18 cellular contexts compared by ENCODE assay signal in genomic region chr6:134750669-134751068, GRCh38.
A peak's percentile ranks its signal among the peaks of the same experiment; 100 is the strongest.
DNase-seq lines count a peak whose midpoint lies in the region; ATAC-seq and TF ChIP-seq lines count a peak whose summit lies in the region.
"Had no signal": no experiment of that assay in that cellular context is flagged by ENCODE, and none has a peak within 500 bp of the region (broad histone marks: within the 10 kb centered on the region; RNA-seq: fewer than 3 reads in every experiment).

No MANE protein-coding gene starts in this region.

- ATAC-seq in GM21529 (IDR thresholded peaks at IDR 0.05; ENCODE audit: unreplicated experiment): no peak
- ATAC-seq in GM18867 (IDR thresholded peaks at IDR 0.05; ENCODE audit: unreplicated experiment): no peak
- ATAC-seq: activated T-cell treated with anti-CD3 and anti-CD28 coated beads, Interleukin-2, amount 50 U/mL, for 72 hours; mucosa of descending colon had no signal

- peak; percentile 57 for DNase-seq in AG09319 (ENCODE audit: extremely low read depth, low read depth)
- DNase-seq in HCEC 1CT: peak; percentile 31
- DNase-seq in RPMI7951 (ENCODE audit: low read depth): peak; percentile 50
- DNase-seq in fibroblast of the conjunctiva (ENCODE audit: low read depth): peak; percentile 20
- DNase-seq in smooth muscle cell (lab: John Stamatoyannopoulos, UW; ENCODE audit: unreplicated experiment): no peak
- no peak for DNase-seq in osteocyte (ENCODE audit: extremely low spot score, unreplicated experiment)
- DNase-seq: activated CD4-positive, alpha-beta T cell treated with anti-CD3 and anti-CD28 coated beads, Interleukin-2, amount 50 U/mL, for 1 hour; activated T-cell treated with anti-CD3 and anti-CD28 coated beads, Interleukin-2, amount 50 U/mL, for 72 hours; amygdala; effector CD4-positive, alpha-beta T cell; GF-D8; mucosa of descending colon; NCI-H510A treated with DMSO at 0.1 percent for 48 hours; stimulated activated CD4-positive, alpha-beta T cell treated with anti-CD3 and anti-CD28 coated beads, Interleukin-4, amount 100 ng/mL, for 1 hour had no signal

- no peaks in the 10 kb centered on the region for H4K20me1 ChIP-seq in smooth muscle cell (ENCODE audit: low read depth)

- no peaks in the 10 kb centered on the region for H3K36me3 ChIP-seq in smooth muscle cell (ENCODE audit: low read depth)
- H3K36me3 ChIP-seq: prostate gland had no signal

- no peaks in the 10 kb centered on the region for H3K9me3 Mint-ChIP-seq in osteocyte (ENCODE audit: unreplicated experiment)
- H3K9me3 Mint-ChIP-seq: activated T-cell treated with anti-CD3 and anti-CD28 coated beads, Interleukin-2, amount 50 U/mL, for 72 hours; T-helper 2 cell treated with Interferon-gamma antibody and Interleukin-4, amounts not matched to agents 5 μg/mL and 100 μg/mL, for 36 hours had no signal

- peaks cover 1% of the 10 kb centered on the region for H3K36me3 Mint-ChIP-seq in osteocyte (ENCODE audit: unreplicated experiment)

- H3K27me3 ChIP-seq in smooth muscle cell (ENCODE audit: low read depth): no peaks in the 10 kb centered on the region

- no peaks in the 10 kb centered on the region for H3K4me1 ChIP-seq in smooth muscle cell (ENCODE audit: low read depth)
- H3K4me1 ChIP-seq: prostate gland had no signal

- H3K27ac ChIP-seq in smooth muscle cell (ENCODE audit: low read depth): no peak overlapping the region
- H3K27ac ChIP-seq: prostate gland had no signal

- no peak overlapping the region for H3K9ac ChIP-seq in smooth muscle cell (ENCODE audit: low read depth)

- no peak overlapping the region for H3K27ac Mint-ChIP-seq in osteocyte (ENCODE audit: unreplicated experiment)
- H3K27ac Mint-ChIP-seq: activated T-cell treated with anti-CD3 and anti-CD28 coated beads, Interleukin-2, amount 50 U/mL, for 72 hours; T-helper 2 cell treated with Interferon-gamma antibody and Interleukin-4, amounts not matched to agents 5 μg/mL and 100 μg/mL, for 36 hours had no signal

- H3K4me3 ChIP-seq in smooth muscle cell: no peak overlapping the region
- H3K4me3 ChIP-seq: mucosa of descending colon, prostate gland had no signal

- peaks cover 19% of the 10 kb centered on the region for H3K4me1 Mint-ChIP-seq in osteocyte (ENCODE audit: unreplicated experiment)

- no peaks in the 10 kb centered on the region for H3K79me2 ChIP-seq in smooth muscle cell (ENCODE audit: low read depth)

- TF ChIP-seq CTCF in AG09319 (IDR thresholded peaks at IDR 0.05; ENCODE audit: low read depth, low read length) (no peak), smooth muscle cell (IDR thresholded peaks at IDR 0.05; ENCODE audit: borderline replicate concordance, insufficient read depth, poor library complexity, severe bottlenecking) (no peak), osteocyte (IDR thresholded peaks at IDR 0.05) (no peak)

- H3K4me2 ChIP-seq in smooth muscle cell: no peak overlapping the region

- H3K9me3 ChIP-seq in smooth muscle cell (replicated peaks; ENCODE audit: low read depth): no peaks in the 10 kb centered on the region
- H3K9me3 ChIP-seq: mucosa of descending colon, prostate gland had no signal

- no peak overlapping the region for H2AFZ ChIP-seq in smooth muscle cell (ENCODE audit: low read depth)

- no peak overlapping the region for H3K4me3 Mint-ChIP-seq in osteocyte (ENCODE audit: unreplicated experiment)
- H3K4me3 Mint-ChIP-seq: activated T-cell treated with anti-CD3 and anti-CD28 coated beads, Interleukin-2, amount 50 U/mL, for 72 hours; T-helper 2 cell treated with Interferon-gamma antibody and Interleukin-4, amounts not matched to agents 5 μg/mL and 100 μg/mL, for 36 hours had no signal

- H3K27me3 Mint-ChIP-seq in osteocyte (ENCODE audit: unreplicated experiment): no peaks in the 10 kb centered on the region

- no peaks in the 10 kb centered on the region for H3F3A ChIP-seq in smooth muscle cell (ENCODE audit: low read depth)

Comparison
In these comparisons a context has a peak if more than half of its experiments do, and no peak if none do; other contexts are left out.
1. DNase-seq: peak in AG09319 (single experiment), HCEC 1CT (single experiment), RPMI7951 (single experiment) and fibroblast of the conjunctiva (single experiment); none in smooth muscle cell (single experiment) and osteocyte (single experiment).